Comparison of ENCODE assay signal across 25 cellular contexts in genomic region chr20:39773380-39774000, GRCh38.
A peak's percentile ranks its signal among the peaks of the same experiment; 100 is the strongest.
DNase-seq lines count a peak whose midpoint lies in the region; ATAC-seq and TF ChIP-seq lines count a peak whose summit lies in the region.
"Had no signal": no experiment of that assay in that cellular context is flagged by ENCODE, and none has a peak within 500 bp of the region (broad histone marks: within the 10 kb centered on the region; RNA-seq: fewer than 3 reads in every experiment).

No MANE protein-coding gene starts in this region.

- H3K4me3 Mint-ChIP-seq in GM23338 = no peak overlapping the region
- no peak overlapping the region for H3K4me3 Mint-ChIP-seq in WTC11
- H3K4me3 Mint-ChIP-seq: activated naive CD8-positive, alpha-beta T cell treated with anti-CD3 and anti-CD28 coated beads, Interleukin-2, amount 10 ng/mL, durations not matched to agents 7 days and 5 days; CD4-positive, alpha-beta T cell; neural crest cell had no signal

- H3K4me2 ChIP-seq in GM23338 = no peak overlapping the region
- H3K4me2 ChIP-seq: smooth muscle cell had no signal

- no peaks in the 10 kb centered on the region for H3K27me3 ChIP-seq in GM23338 (ENCODE audit: insufficient read depth)
- H3K27me3 ChIP-seq: breast epithelium, uterus had no signal

- no peaks in the 10 kb centered on the region for H3K4me1 ChIP-seq in GM23338 (ENCODE audit: insufficient read depth)

- TF ChIP-seq CTCF in AG10803 (conservative IDR thresholded peaks at IDR 0.05; ENCODE audit: low read length) = no peak
- peak; percentile 27 to 47; a peak in 2 of 4 replicates for TF ChIP-seq CTCF in GM23338 (conservative IDR thresholded peaks at IDR 0.05; ENCODE audit: low read depth in 2 of 2)
- TF ChIP-seq CTCF in WTC11 (IDR thresholded peaks at IDR 0.05) = no peak
- TF ChIP-seq CTCF in fibroblast of the aortic adventitia (IDR thresholded peaks at IDR 0.05; ENCODE audit: insufficient read depth, low read length) = no peak

- H3K4me1 Mint-ChIP-seq in GM23338 (no peaks in the 10 kb centered on the region), WTC11 (no peaks in the 10 kb centered on the region)
- H3K4me1 Mint-ChIP-seq: activated naive CD8-positive, alpha-beta T cell treated with anti-CD3 and anti-CD28 coated beads, Interleukin-2, amount 10 ng/mL, durations not matched to agents 7 days and 5 days; neural crest cell had no signal

- H2AFZ ChIP-seq in GM23338 = no peak overlapping the region

- H3K27ac Mint-ChIP-seq in GM23338 (no peak overlapping the region), WTC11 (no peak overlapping the region)
- H3K27ac Mint-ChIP-seq: activated naive CD8-positive, alpha-beta T cell treated with anti-CD3 and anti-CD28 coated beads, Interleukin-2, amount 10 ng/mL, durations not matched to agents 7 days and 5 days; CD4-positive, alpha-beta T cell; progenitor cell of endocrine pancreas had no signal

- DNase-seq in AG10803 (ENCODE audit: low read depth) (peak; percentile 3), GM23338 (ENCODE audit: low spot score) (peak; percentile 15), WTC11 (ENCODE audit: low spot score) (no peak), fibroblast of the aortic adventitia (ENCODE audit: low read depth) (peak; percentile 52), D341Med (ENCODE audit: low spot score) (no peak), NCI-H1092 (lab: John Stamatoyannopoulos, UW) (no peak), NCI-H1417 (lab: John Stamatoyannopoulos, UW) (no peak)
- no peak for DNase-seq in NK-92 treated with Interleukin-12 subunit alpha and Interleukin-12 subunit beta, amount 100 ng/mL, for 24 hours (lab: John Stamatoyannopoulos, UW)
- DNase-seq: ACHN; activated CD4-positive, alpha-beta T cell treated with anti-CD3 and anti-CD28 coated beads for 1 hour; activated naive CD8-positive, alpha-beta T cell treated with anti-CD3 and anti-CD28 coated beads, Interleukin-2, amount 10 ng/mL, durations not matched to agents 7 days and 5 days; CD4-positive, alpha-beta T cell; dermis blood vessel endothelial cell; mucosa of descending colon; NCI-H146; NCI-H774; stimulated activated CD4-positive, alpha-beta T cell treated with anti-CD3 and anti-CD28 coated beads, Interleukin-4, amount 100 ng/mL, for 24 hours; T-helper 9 cell; uterus had no signal

- CTCF ChIA-PET in WTC11 (lab: Charles Lee) = no interaction called here

- H3K27ac ChIP-seq in GM23338 (ENCODE audit: low read depth) = no peak overlapping the region
- H3K27ac ChIP-seq: breast epithelium, uterus had no signal

- POLR2A ChIA-PET in WTC11 (lab: Charles Lee) = no interaction called here

- H3K79me2 ChIP-seq in GM23338 (replicated peaks; ENCODE audit: insufficient read depth) = no peaks in the 10 kb centered on the region

- H4K20me1 ChIP-seq in GM23338 (replicated peaks; ENCODE audit: insufficient read depth) = no peaks in the 10 kb centered on the region

- H3K36me3 Mint-ChIP-seq in GM23338 (ENCODE audit: low read depth) (no peaks in the 10 kb centered on the region; the same call in 2 of the 3 replicates), WTC11 (no peaks in the 10 kb centered on the region)
- H3K36me3 Mint-ChIP-seq: activated naive CD8-positive, alpha-beta T cell treated with anti-CD3 and anti-CD28 coated beads, Interleukin-2, amount 10 ng/mL, durations not matched to agents 7 days and 5 days had no signal

- H3K9me3 Mint-ChIP-seq in GM23338 (peaks cover 2% of the 10 kb centered on the region; the same call in 1 of the 3 replicates), WTC11 (peaks cover 11% of the 10 kb centered on the region; the same call in 1 of the 2 replicates)

- H3K36me3 ChIP-seq in GM23338 (ENCODE audit: insufficient read depth) = no peaks in the 10 kb centered on the region
- H3K36me3 ChIP-seq: breast epithelium, uterus had no signal

- no peaks in the 10 kb centered on the region for H3F3A ChIP-seq in GM23338 (replicated peaks; ENCODE audit: low read depth)

- H3K27me3 Mint-ChIP-seq in GM23338 (ENCODE audit: insufficient read depth, low read depth, poor library complexity) (no peaks in the 10 kb centered on the region), WTC11 (ENCODE audit: low read depth) (no peaks in the 10 kb centered on the region)
- H3K27me3 Mint-ChIP-seq: activated naive CD8-positive, alpha-beta T cell treated with anti-CD3 and anti-CD28 coated beads, Interleukin-2, amount 10 ng/mL, durations not matched to agents 7 days and 5 days; CD4-positive, alpha-beta T cell; progenitor cell of endocrine pancreas had no signal

- peak; percentile 58 for ATAC-seq in GM23338
- ATAC-seq in WTC11 = peak; percentile 56
- ATAC-seq: K562, left lobe of liver, mucosa of descending colon had no signal

- H3K4me3 ChIP-seq in AG10803 (ENCODE audit: low read length) (no peak overlapping the region), GM23338 (no peak overlapping the region), fibroblast of the aortic adventitia (ENCODE audit: low read depth, low read length) (no peak overlapping the region)
- H3K4me3 ChIP-seq: breast epithelium, K562, mucosa of descending colon, smooth muscle cell, uterus had no signal

- peaks cover 5% of the 10 kb centered on the region; the same call in 1 of the 2 replicates for H3K9me2 ChIP-seq in GM23338 (ENCODE audit: insufficient read depth)

TF ChIP-seq in GM23338, 12 proteins besides CTCF, POLR2A, EP300 and RAD21 (continues in another document):
- TF ChIP-seq POLR2AphosphoS5 (IDR thresholded peaks at IDR 0.05; ENCODE audit: low read depth) (no peak), NANOG (IDR thresholded peaks at IDR 0.05; ENCODE audit: borderline replicate concordance) (no peak)

TF ChIP-seq in WTC11, 78 proteins besides CTCF, POLR2A, EP300 and RAD21:
- TF ChIP-seq ZNF263 (CRISPR knock-in tag; IDR thresholded peaks at IDR 0.05; ENCODE audit: low read depth) = no peak
- TF ChIP-seq EMX1 (CRISPR knock-in tag; IDR thresholded peaks at IDR 0.05) = no peak
- no peak for TF ChIP-seq ERG (CRISPR knock-in tag; IDR thresholded peaks at IDR 0.05)
- no peak for TF ChIP-seq CDX4 (CRISPR knock-in tag; IDR thresholded peaks at IDR 0.05; ENCODE audit: borderline replicate concordance)
- TF ChIP-seq ZNF671 (CRISPR knock-in tag; IDR thresholded peaks at IDR 0.05) = no peak
- TF ChIP-seq TCF7 (CRISPR knock-in tag; IDR thresholded peaks at IDR 0.05; ENCODE audit: low read depth) = no peak
- no peak for TF ChIP-seq ZNF425 (CRISPR knock-in tag; conservative IDR thresholded peaks at IDR 0.05)
- TF ChIP-seq NR3C1 (CRISPR knock-in tag; conservative IDR thresholded peaks at IDR 0.05; ENCODE audit: low read depth) = no peak
- no peak for TF ChIP-seq PRRX2 (CRISPR knock-in tag; IDR thresholded peaks at IDR 0.05)
- no peak for TF ChIP-seq HMGXB4 (CRISPR knock-in tag; IDR thresholded peaks at IDR 0.05)
- TF ChIP-seq ATF3 (CRISPR knock-in tag; conservative IDR thresholded peaks at IDR 0.05) = no peak
- TF ChIP-seq RORB (CRISPR knock-in tag; IDR thresholded peaks at IDR 0.05) = no peak
- no peak for TF ChIP-seq JAZF1 (CRISPR knock-in tag; IDR thresholded peaks at IDR 0.05)

Comparison
In these comparisons a context has a peak if more than half of its experiments do, and no peak if none do; other contexts are left out.
1. DNase-seq: peak in AG10803 (single experiment), GM23338 (single experiment) and fibroblast of the aortic adventitia (single experiment); none in WTC11 (single experiment), NK-92 treated with Interleukin-12 subunit alpha and Interleukin-12 subunit beta, amount 100 ng/mL, for 24 hours (single experiment), D341Med (single experiment), NCI-H1092 (single experiment) and NCI-H1417 (0 of 3).
2. CTCF ChIP-seq: peak in GM23338 (2 of 2); none in AG10803 (single experiment), WTC11 (single experiment) and fibroblast of the aortic adventitia (single experiment).